Comparison of ENCODE assay signal across 8 cellular contexts in the genomic region with DNA sequence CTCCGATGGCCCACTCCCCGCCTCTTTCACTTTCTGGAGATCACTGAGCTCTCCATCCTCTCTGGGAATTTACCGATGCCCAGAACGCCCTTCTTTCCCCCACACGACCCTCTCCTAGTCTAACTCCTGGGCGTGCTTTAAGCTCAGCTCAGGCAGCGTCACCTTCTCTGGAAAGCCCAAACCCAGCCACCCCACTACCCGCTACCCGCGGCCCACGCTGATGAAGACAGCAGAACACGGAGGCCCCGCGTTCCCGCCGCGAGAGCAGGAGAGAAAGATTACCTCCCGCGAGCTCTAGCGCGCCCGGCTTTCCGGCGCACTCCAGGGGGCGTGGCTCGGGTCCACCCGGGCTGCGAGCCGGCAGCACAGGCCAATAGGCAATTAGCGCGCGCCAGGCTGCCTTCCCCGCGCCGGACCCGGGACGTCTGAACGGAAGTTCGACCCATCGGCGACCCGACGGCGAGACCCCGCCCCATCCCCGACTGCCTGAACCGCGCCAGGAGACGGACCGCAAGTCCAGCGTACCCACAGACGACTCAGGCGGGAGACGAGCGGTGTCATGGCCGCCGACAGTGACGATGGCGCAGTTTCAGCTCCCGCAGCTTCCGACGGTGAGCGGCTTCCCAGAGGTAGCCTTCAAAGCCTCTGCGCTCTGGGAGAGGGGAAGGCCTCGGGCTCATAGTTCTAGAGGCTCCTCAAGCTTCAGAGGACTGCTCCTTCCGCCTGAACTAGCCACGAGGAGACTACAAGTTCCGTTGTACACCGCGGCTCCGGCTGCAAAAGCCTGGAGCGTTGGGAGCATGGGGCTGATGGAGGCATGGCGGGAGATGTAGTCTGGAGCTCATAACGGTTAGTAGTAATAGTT. TPM values are rescaled to one million over a fixed set of nuclear protein-coding genes. Genes with fewer than 3 reads are reported as not detected.
DNase-seq lines count a peak whose midpoint lies in the region; FAIRE-seq and TF ChIP-seq lines count a peak whose summit lies in the region.

A gene (minus strand): TSS at position 747 of the 865 bp plus-strand sequence. CDS start 5,935 bp downstream, outside the sequence.
A gene (plus strand): TSS at position 477 of the 865 bp plus-strand sequence. CDS start 83 bp downstream, at position 560.

- peak; percentile 81 for TF ChIP-seq POLR2A in NB4 (IDR thresholded peaks at IDR 0.05; ENCODE audit: extremely low read depth, insufficient read length)

- intact Hi-C loops in activated naive CD4-positive, alpha-beta T cell treated with anti-CD3 and anti-CD28 coated beads for 36 hours (cut with micrococcal nuclease) = loop anchor here (1.0 to 2.0 kb wide), 10 partner anchors 37 to 907 kb away; a partner anchor contains a TSS

- no peaks in the 10 kb centered on the region for H3K27me3 ChIP-seq in neuron (ENCODE audit: insufficient read depth, low read length)

- H3K4me3 ChIP-seq in NB4 (ENCODE audit: low read depth, low read length) (peak within 1 kb of the TSS; percentile 94), neuron (ENCODE audit: low read length) (peak within 1 kb of the TSS; percentile 54)

- H3K4me3 Mint-ChIP-seq in HFFc6 = peak within 1 kb of the TSS; percentile 99
- peak within 1 kb of the TSS; percentile 100 for H3K4me3 Mint-ChIP-seq in activated naive CD4-positive, alpha-beta T cell treated with anti-CD3 and anti-CD28 coated beads for 36 hours

- peak within 1 kb of the TSS; percentile 99 for H3K27ac Mint-ChIP-seq in HFFc6
- H3K27ac Mint-ChIP-seq in activated naive CD4-positive, alpha-beta T cell treated with anti-CD3 and anti-CD28 coated beads for 36 hours = peak within 1 kb of the TSS; percentile 100

- peak; percentile 29; the same call in 1 of the 2 replicates for TF ChIP-seq CTCF in HFFc6 (IDR thresholded peaks at IDR 0.05)
- TF ChIP-seq CTCF in NB4 (IDR thresholded peaks at IDR 0.05; ENCODE audit: low read depth, low read length) = no peak

- H3K9me3 Mint-ChIP-seq in HFFc6 = no peaks in the 10 kb centered on the region
- peaks cover 3% of the 10 kb centered on the region for H3K9me3 Mint-ChIP-seq in activated naive CD4-positive, alpha-beta T cell treated with anti-CD3 and anti-CD28 coated beads for 36 hours

- CTCF ChIA-PET in activated naive CD4-positive, alpha-beta T cell treated with anti-CD3 and anti-CD28 coated beads for 36 hours (lab: Charles Lee) = interaction anchor here (0.6 to 3.4 kb wide), 18 partner anchors 9 to 612 kb away, joined by 3 to 26 read pairs (median 4); a partner anchor contains a TSS

- no peaks in the 10 kb centered on the region for H3K27me3 Mint-ChIP-seq in HFFc6 (ENCODE audit: insufficient read depth)
- no peaks in the 10 kb centered on the region for H3K27me3 Mint-ChIP-seq in activated naive CD4-positive, alpha-beta T cell treated with anti-CD3 and anti-CD28 coated beads for 36 hours (ENCODE audit: low read depth)

- H3K36me3 Mint-ChIP-seq in HFFc6 (ENCODE audit: low read depth) = peaks cover 17% of the 10 kb centered on the region; the same call in 1 of the 2 replicates
- H3K36me3 Mint-ChIP-seq in activated naive CD4-positive, alpha-beta T cell treated with anti-CD3 and anti-CD28 coated beads for 36 hours (ENCODE audit: low read depth) = peaks cover 52% of the 10 kb centered on the region

- peak within 1 kb of the TSS; percentile 84 for H2AFZ ChIP-seq in neuron (ENCODE audit: low read depth, low read length)

- peaks cover 12% of the 10 kb centered on the region for H3K4me1 ChIP-seq in neuron (ENCODE audit: insufficient read depth, low read length)

- FAIRE-seq in frontal cortex (lab: Jason Lieb, UNC) = no peak

- H3K9me3 ChIP-seq in neuron (ENCODE audit: low read length) = no peaks in the 10 kb centered on the region

- peaks cover 38% of the 10 kb centered on the region for H3K36me3 ChIP-seq in neuron (ENCODE audit: insufficient read depth, low read length)

- H3K4me1 Mint-ChIP-seq in HFFc6 (ENCODE audit: low read depth) = peaks cover 50% of the 10 kb centered on the region
- peaks cover 35% of the 10 kb centered on the region for H3K4me1 Mint-ChIP-seq in activated naive CD4-positive, alpha-beta T cell treated with anti-CD3 and anti-CD28 coated beads for 36 hours (ENCODE audit: low read depth)

- DNase-seq in GM04504 (ENCODE audit: low read depth) (peak; percentile 69), HFFc6 (peak; percentile 88), NB4 (ENCODE audit: low read depth) (peak; percentile 98), SK-N-DZ (ENCODE audit: low spot score) (peak; percentile 92), frontal cortex (ENCODE audit: low spot score in 2 of 2) (peak; percentile 75 to 87), stromal cell of bone marrow (ENCODE audit: low read depth) (peak; percentile 85)
- peak; percentile 95 for DNase-seq in activated naive CD4-positive, alpha-beta T cell treated with anti-CD3 and anti-CD28 coated beads for 36 hours

RNA-seq across cellular contexts. Expression of the first gene that starts in this region (rescaled TPM):
- total RNA-seq in HFFc6 (2021; fragmentation: NEBNext Ultra II Directional; extraction: Animal tissue kit (Norgen Biotek cat#: 25700)) = 10 to 100 TPM in 3 of 6 experiments, 1 to 10 TPM in 3; 8.7 to 12.9 (median 10.5) TPM
- 48.8 and 50.5 TPM in 2 replicates for polyA plus RNA-seq in SK-N-DZ (2014; cell fraction: cytosol; rRNA removed)
- 267 and 319 TPM in 2 replicates for polyA plus RNA-seq in SK-N-DZ (2014; cell fraction: nucleus; rRNA removed)
- total RNA-seq in activated naive CD4-positive, alpha-beta T cell treated with anti-CD3 and anti-CD28 coated beads for 36 hours = 10 to 100 TPM; 42.0 to 45.0 TPM
- 20.8 TPM for total RNA-seq in frontal cortex

RNA-seq across cellular contexts. Expression of the second gene that starts in this region (rescaled TPM):
- 10 to 100 TPM in 3 of 6 experiments, 1 to 10 TPM in 3; 9.5 to 11.7 (median 10.1) TPM for total RNA-seq in HFFc6 (2021; fragmentation: NEBNext Ultra II Directional; extraction: Animal tissue kit (Norgen Biotek cat#: 25700))
- polyA plus RNA-seq in SK-N-DZ (2014; cell fraction: cytosol; rRNA removed) = 25.4 and 32.1 TPM in 2 replicates
- polyA plus RNA-seq in SK-N-DZ (2014; cell fraction: nucleus; rRNA removed) = 26.7 and 29.9 TPM in 2 replicates
- total RNA-seq in activated naive CD4-positive, alpha-beta T cell treated with anti-CD3 and anti-CD28 coated beads for 36 hours = 10 to 100 TPM; 23.0 to 23.8 TPM
- 7.3 TPM for total RNA-seq in frontal cortex

Comparison
In these comparisons a context has a peak if more than half of its experiments do, and no peak if none do; other contexts are left out.
1. Peak in every context shown above with its lines: DNase-seq and H3K4me3 ChIP-seq.